ENCODE assay signal across 13 cellular contexts in genomic region chr2:85018049-85018447, GRCh38. TPM values are rescaled to one million over a fixed set of nuclear protein-coding genes. Genes with fewer than 3 reads are reported as not detected.
DNase-seq lines count a peak whose midpoint lies in the region; ATAC-seq and TF ChIP-seq lines count a peak whose summit lies in the region.
"Had no signal": no experiment of that assay in that cellular context is flagged by ENCODE, and none has a peak within 500 bp of the region (broad histone marks: within the 10 kb centered on the region; RNA-seq: fewer than 3 reads in every experiment).

No MANE protein-coding gene starts in this region.

- H3K36me3 Mint-ChIP-seq in activated naive CD8-positive, alpha-beta T cell treated with anti-CD3 and anti-CD28 coated beads, Interleukin-2, amount 10 ng/mL, durations not matched to agents 7 days and 5 days = peaks cover 11% of the 10 kb centered on the region
- H3K36me3 Mint-ChIP-seq in activated naive CD8-positive, alpha-beta T cell treated with anti-CD3 and anti-CD28 coated beads for 36 hours = peaks cover 20% of the 10 kb centered on the region
- peaks cover 8% of the 10 kb centered on the region for H3K36me3 Mint-ChIP-seq in T-helper 1 cell treated with Interleukin-12 subunit alpha and Interleukin-12 subunit beta and Interleukin-4 antibody, amounts not matched to agents 30 μg/mL and 1 μg/mL, for 36 hours (ENCODE audit: low read depth)
- H3K36me3 Mint-ChIP-seq in type B pancreatic cell = peaks cover 8% of the 10 kb centered on the region

- DNase-seq in activated naive CD8-positive, alpha-beta T cell treated with anti-CD3 and anti-CD28 coated beads, Interleukin-2, amount 10 ng/mL, durations not matched to agents 7 days and 5 days = no peak
- DNase-seq in activated naive CD8-positive, alpha-beta T cell treated with anti-CD3 and anti-CD28 coated beads for 36 hours = no peak
- no peak for DNase-seq in epithelial cell of prostate (ENCODE audit: low read depth, low spot score)
- DNase-seq in type B pancreatic cell (ENCODE audit: extremely low spot score, unreplicated experiment) = no peak
- DNase-seq in DMS53 (lab: John Stamatoyannopoulos, UW) = no peak
- no peak for DNase-seq in OCI-M1 (lab: John Stamatoyannopoulos, UW)
- DNase-seq: gastrocnemius medialis, NCI-H1092 treated with DMSO at 0.1 percent for 48 hours, NCI-H524 had no signal

- H3K4me3 Mint-ChIP-seq in activated naive CD8-positive, alpha-beta T cell treated with anti-CD3 and anti-CD28 coated beads, Interleukin-2, amount 10 ng/mL, durations not matched to agents 7 days and 5 days = no peak overlapping the region
- no peak overlapping the region for H3K4me3 Mint-ChIP-seq in activated naive CD8-positive, alpha-beta T cell treated with anti-CD3 and anti-CD28 coated beads for 36 hours
- no peak overlapping the region for H3K4me3 Mint-ChIP-seq in T-helper 1 cell treated with Interleukin-12 subunit alpha and Interleukin-12 subunit beta and Interleukin-4 antibody, amounts not matched to agents 30 μg/mL and 1 μg/mL, for 36 hours
- H3K4me3 Mint-ChIP-seq in type B pancreatic cell = peak overlapping the region; percentile 42
- H3K4me3 Mint-ChIP-seq: activated naive CD8-positive, alpha-beta T cell had no signal

- peak overlapping the region; percentile 42 for H3K27ac Mint-ChIP-seq in activated naive CD8-positive, alpha-beta T cell treated with anti-CD3 and anti-CD28 coated beads, Interleukin-2, amount 10 ng/mL, durations not matched to agents 7 days and 5 days
- H3K27ac Mint-ChIP-seq in activated naive CD8-positive, alpha-beta T cell treated with anti-CD3 and anti-CD28 coated beads for 36 hours = no peak overlapping the region
- peak overlapping the region; percentile 57 for H3K27ac Mint-ChIP-seq in T-helper 1 cell treated with Interleukin-12 subunit alpha and Interleukin-12 subunit beta and Interleukin-4 antibody, amounts not matched to agents 30 μg/mL and 1 μg/mL, for 36 hours
- peak overlapping the region; percentile 86 for H3K27ac Mint-ChIP-seq in type B pancreatic cell

- peak overlapping the region; percentile 81 for H3K27ac ChIP-seq in epithelial cell of prostate
- H3K27ac ChIP-seq: SJSA1 had no signal

- ATAC-seq in activated naive CD8-positive, alpha-beta T cell treated with anti-CD3 and anti-CD28 coated beads, Interleukin-2, amount 10 ng/mL, durations not matched to agents 7 days and 5 days (ENCODE audit: low read depth) = no peak
- ATAC-seq in HG02642 (IDR thresholded peaks at IDR 0.05; ENCODE audit: poor library complexity, unreplicated experiment) = no peak
- ATAC-seq: gastrocnemius medialis had no signal

- no peaks in the 10 kb centered on the region for H3K9me3 Mint-ChIP-seq in activated naive CD8-positive, alpha-beta T cell treated with anti-CD3 and anti-CD28 coated beads, Interleukin-2, amount 10 ng/mL, durations not matched to agents 7 days and 5 days
- H3K9me3 Mint-ChIP-seq in activated naive CD8-positive, alpha-beta T cell treated with anti-CD3 and anti-CD28 coated beads for 36 hours = no peaks in the 10 kb centered on the region
- H3K9me3 Mint-ChIP-seq in T-helper 1 cell treated with Interleukin-12 subunit alpha and Interleukin-12 subunit beta and Interleukin-4 antibody, amounts not matched to agents 30 μg/mL and 1 μg/mL, for 36 hours = no peaks in the 10 kb centered on the region
- H3K9me3 Mint-ChIP-seq in type B pancreatic cell = no peaks in the 10 kb centered on the region

- peaks cover 38% of the 10 kb centered on the region for H3K4me1 Mint-ChIP-seq in activated naive CD8-positive, alpha-beta T cell treated with anti-CD3 and anti-CD28 coated beads, Interleukin-2, amount 10 ng/mL, durations not matched to agents 7 days and 5 days
- H3K4me1 Mint-ChIP-seq in activated naive CD8-positive, alpha-beta T cell treated with anti-CD3 and anti-CD28 coated beads for 36 hours = peaks cover 53% of the 10 kb centered on the region
- peaks cover 30% of the 10 kb centered on the region for H3K4me1 Mint-ChIP-seq in T-helper 1 cell treated with Interleukin-12 subunit alpha and Interleukin-12 subunit beta and Interleukin-4 antibody, amounts not matched to agents 30 μg/mL and 1 μg/mL, for 36 hours (ENCODE audit: low read depth)
- H3K4me1 Mint-ChIP-seq in type B pancreatic cell (ENCODE audit: unreplicated experiment) = peaks cover 35% of the 10 kb centered on the region

- POLR2A ChIA-PET in activated naive CD8-positive, alpha-beta T cell treated with anti-CD3 and anti-CD28 coated beads, Interleukin-2, amount 10 ng/mL, durations not matched to agents 7 days and 5 days (lab: Charles Lee) = interaction anchor here (0.7 to 1.0 kb wide), 3 partner anchors 38 to 401 kb away, joined by 3 to 8 read pairs (median 3); no protein-coding TSS in a partner anchor

- H3K27me3 Mint-ChIP-seq in activated naive CD8-positive, alpha-beta T cell treated with anti-CD3 and anti-CD28 coated beads, Interleukin-2, amount 10 ng/mL, durations not matched to agents 7 days and 5 days = no peaks in the 10 kb centered on the region
- H3K27me3 Mint-ChIP-seq in activated naive CD8-positive, alpha-beta T cell treated with anti-CD3 and anti-CD28 coated beads for 36 hours = no peaks in the 10 kb centered on the region
- H3K27me3 Mint-ChIP-seq in T-helper 1 cell treated with Interleukin-12 subunit alpha and Interleukin-12 subunit beta and Interleukin-4 antibody, amounts not matched to agents 30 μg/mL and 1 μg/mL, for 36 hours (ENCODE audit: low read depth) = no peaks in the 10 kb centered on the region
- H3K27me3 Mint-ChIP-seq in type B pancreatic cell = no peaks in the 10 kb centered on the region
- H3K27me3 Mint-ChIP-seq: activated naive CD8-positive, alpha-beta T cell had no signal

- TF ChIP-seq CTCF in type B pancreatic cell (conservative IDR thresholded peaks at IDR 0.05) = peak; percentile 36

RNA-seq across cellular contexts. Expression of gene KCMF1, which starts 47.1 kb away (rescaled TPM):
- total RNA-seq in activated naive CD8-positive, alpha-beta T cell treated with anti-CD3 and anti-CD28 coated beads, Interleukin-2, amount 10 ng/mL, durations not matched to agents 7 days and 5 days = 10 to 100 TPM; 79.3 to 81.0 TPM
- total RNA-seq in activated naive CD8-positive, alpha-beta T cell treated with anti-CD3 and anti-CD28 coated beads for 36 hours = 100 to 1,000 TPM; 101 to 111 TPM
- 61.4 and 62.2 TPM in 2 replicates for total RNA-seq in type B pancreatic cell (ENCODE audit: low replicate concordance)
